Comparison of ENCODE assay signal across 30 cellular contexts in genomic region chr3:160598865-160599264, GRCh38.
"Had no signal": no experiment of that assay in that cellular context is flagged by ENCODE, and none has a peak within 500 bp of the region (broad histone marks: within the 10 kb centered on the region; RNA-seq: fewer than 3 reads in every experiment).

No MANE protein-coding gene starts in this region.

- H3K4me1 ChIP-seq: heart left ventricle, left lung, prostate gland, sigmoid colon, transverse colon, upper lobe of left lung, vagina had no signal

- H3K9me3 Mint-ChIP-seq: nephron had no signal

- H3K36me3 ChIP-seq: heart left ventricle, left lung, pancreas, prostate gland, sigmoid colon, transverse colon, upper lobe of left lung, vagina had no signal

- H3K4me3 Mint-ChIP-seq: naive thymus-derived CD8-positive, alpha-beta T cell; nephron; neural crest cell; stimulated activated memory B cell treated with anti-CD40 and anti-IgM and Interleukin-4, amounts not matched to agents 10 μg/mL and 1 μg/mL and 100 μg/mL, for 72 hours; stimulated activated naive CD8-positive, alpha-beta T cell treated with anti-CD3 and anti-CD28 coated beads, Interleukin-15, amount 100 ng/mL, for 72 hours had no signal

- H3K9me3 ChIP-seq: mucosa of descending colon, pancreas, prostate gland, sigmoid colon, transverse colon, vagina had no signal

- FAIRE-seq: keratinocyte, pancreas had no signal

- H3K27ac ChIP-seq: heart left ventricle, left lung, pancreas, prostate gland, sigmoid colon, transverse colon, upper lobe of left lung, vagina had no signal

- H3K27me3 ChIP-seq: heart left ventricle, left lung, pancreas, sigmoid colon, transverse colon, upper lobe of left lung, vagina had no signal

- H3K4me1 Mint-ChIP-seq: naive thymus-derived CD8-positive, alpha-beta T cell; nephron; neural crest cell; stimulated activated memory B cell treated with anti-CD40 and anti-IgM and Interleukin-4, amounts not matched to agents 10 μg/mL and 1 μg/mL and 100 μg/mL, for 72 hours; stimulated activated naive CD8-positive, alpha-beta T cell treated with anti-CD3 and anti-CD28 coated beads, Interleukin-15, amount 100 ng/mL, for 72 hours had no signal

- ATAC-seq: heart left ventricle; left cardiac atrium; left lung; mucosa of descending colon; naive thymus-derived CD8-positive, alpha-beta T cell; pancreas; right cardiac atrium; stimulated activated memory B cell treated with anti-CD40 and anti-IgM and Interleukin-4, amounts not matched to agents 10 μg/mL and 1 μg/mL and 100 μg/mL, for 72 hours; stimulated activated naive CD8-positive, alpha-beta T cell treated with anti-CD3 and anti-CD28 coated beads, Interleukin-15, amount 100 ng/mL, for 72 hours had no signal

- H3K27me3 Mint-ChIP-seq: stimulated activated memory B cell treated with anti-CD40 and anti-IgM and Interleukin-4, amounts not matched to agents 10 μg/mL and 1 μg/mL and 100 μg/mL, for 72 hours; stimulated activated naive CD8-positive, alpha-beta T cell treated with anti-CD3 and anti-CD28 coated beads, Interleukin-15, amount 100 ng/mL, for 72 hours had no signal

- DNase-seq: heart left ventricle; kidney glomerular epithelial cell; left cardiac atrium; left lung; midbrain; mucosa of descending colon; naive thymus-derived CD8-positive, alpha-beta T cell; nucleus accumbens; pancreas; posterior cingulate gyrus; retina; right cardiac atrium; sigmoid colon; stimulated activated CD4-positive, alpha-beta T cell treated with anti-CD3 and anti-CD28 coated beads, Interleukin-1b, Interleukin-23, amount 100 ng/mL, for 48 hours; stimulated activated CD4-positive, alpha-beta T cell treated with anti-CD3 and anti-CD28 coated beads, Interleukin-2, amount 100 ng/mL, for 48 hours; stimulated activated CD4-positive, alpha-beta T cell treated with anti-CD3 and anti-CD28 coated beads, Interleukin-4, amount 100 ng/mL, for 4 hours; stimulated activated CD8-positive, alpha-beta memory T cell treated with anti-CD3 and anti-CD28 coated beads, Interleukin-4, amount 100 ng/mL, for 48 hours; stimulated activated naive CD4-positive, alpha-beta T cell treated with Interleukin-2 at 50 U/mL for 16 hours; stimulated activated naive CD8-positive, alpha-beta T cell treated with anti-CD3 and anti-CD28 coated beads, Interleukin-15, amount 100 ng/mL, for 72 hours; substantia nigra; transverse colon; upper lobe of left lung had no signal

- H3K27ac Mint-ChIP-seq: naive thymus-derived CD8-positive, alpha-beta T cell; nephron; stimulated activated memory B cell treated with anti-CD40 and anti-IgM and Interleukin-4, amounts not matched to agents 10 μg/mL and 1 μg/mL and 100 μg/mL, for 72 hours; stimulated activated naive CD8-positive, alpha-beta T cell treated with anti-CD3 and anti-CD28 coated beads, Interleukin-15, amount 100 ng/mL, for 72 hours had no signal

- H3K36me3 Mint-ChIP-seq: naive thymus-derived CD8-positive, alpha-beta T cell; stimulated activated memory B cell treated with anti-CD40 and anti-IgM and Interleukin-4, amounts not matched to agents 10 μg/mL and 1 μg/mL and 100 μg/mL, for 72 hours had no signal

- H3K4me3 ChIP-seq: heart left ventricle, left lung, lung, mucosa of descending colon, pancreas, prostate gland, sigmoid colon, smooth muscle cell, transverse colon, upper lobe of left lung, vagina had no signal
